ENCODE assay signal across 1 cellular context in the genomic region with DNA sequence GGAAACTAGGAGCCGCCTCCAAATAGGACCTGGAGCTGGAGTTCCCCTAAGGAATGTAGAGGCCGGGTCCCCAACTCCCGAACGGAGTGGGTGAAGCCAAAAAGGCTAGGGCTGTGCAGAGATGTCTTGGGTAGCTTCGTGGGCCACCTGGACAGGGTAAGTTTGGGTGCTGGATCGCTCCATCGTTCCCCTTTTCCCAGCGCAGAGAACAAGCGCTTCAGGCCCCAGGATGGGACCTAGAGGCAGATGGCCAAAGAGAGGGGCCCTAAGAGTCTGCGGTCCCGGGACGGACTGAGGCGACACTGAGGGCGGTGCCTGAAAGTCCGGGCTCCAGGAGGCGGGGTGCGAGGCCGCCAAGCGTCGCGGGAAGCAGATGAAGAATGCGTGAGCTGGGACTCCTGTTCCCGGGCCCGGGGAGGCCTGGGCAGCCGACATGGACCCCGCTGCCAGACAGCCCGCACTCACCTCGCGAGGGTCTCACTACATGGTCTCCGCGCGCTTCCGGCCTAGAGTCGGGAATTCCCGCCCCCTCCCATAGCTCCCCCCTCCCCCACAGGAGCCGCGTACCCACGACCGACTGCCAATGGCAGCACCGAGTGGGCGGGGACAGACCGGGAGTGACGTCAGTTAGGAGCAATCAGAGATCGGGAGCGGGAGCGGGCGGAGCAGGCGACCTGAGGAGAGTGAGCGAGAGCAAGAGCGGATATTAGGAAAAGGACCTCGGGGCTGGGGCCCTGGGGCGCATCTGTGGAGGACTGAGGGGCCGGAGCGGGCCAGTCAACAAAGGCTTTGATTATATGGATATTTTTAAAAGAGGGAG.
TF ChIP-seq lines count a peak whose summit lies in the region.

A gene with protein sequence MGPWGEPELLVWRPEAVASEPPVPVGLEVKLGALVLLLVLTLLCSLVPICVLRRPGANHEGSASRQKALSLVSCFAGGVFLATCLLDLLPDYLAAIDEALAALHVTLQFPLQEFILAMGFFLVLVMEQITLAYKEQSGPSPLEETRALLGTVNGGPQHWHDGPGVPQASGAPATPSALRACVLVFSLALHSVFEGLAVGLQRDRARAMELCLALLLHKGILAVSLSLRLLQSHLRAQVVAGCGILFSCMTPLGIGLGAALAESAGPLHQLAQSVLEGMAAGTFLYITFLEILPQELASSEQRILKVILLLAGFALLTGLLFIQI (minus strand): TSS at position 508 of the 820 bp plus-strand sequence. CDS start 822 bp downstream, outside the sequence.

TF ChIP-seq in HepG2, 621 proteins besides CTCF, POLR2A, EP300 and RAD21 (continued from another document):
- TF ChIP-seq GATAD1 (CRISPR knock-in tag; IDR thresholded peaks at IDR 0.05): peak; percentile 56
- TF ChIP-seq, protein P1, sequence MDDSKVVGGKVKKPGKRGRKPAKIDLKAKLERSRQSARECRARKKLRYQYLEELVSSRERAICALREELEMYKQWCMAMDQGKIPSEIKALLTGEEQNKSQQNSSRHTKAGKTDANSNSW (CRISPR knock-in tag; IDR thresholded peaks at IDR 0.05; ENCODE audit: borderline replicate concordance): no peak
- peak; percentile 19; the same call in 1 of the 2 replicates for TF ChIP-seq EEA1 (CRISPR knock-in tag; IDR thresholded peaks at IDR 0.05; ENCODE audit: borderline replicate concordance)
- TF ChIP-seq, protein P2, sequence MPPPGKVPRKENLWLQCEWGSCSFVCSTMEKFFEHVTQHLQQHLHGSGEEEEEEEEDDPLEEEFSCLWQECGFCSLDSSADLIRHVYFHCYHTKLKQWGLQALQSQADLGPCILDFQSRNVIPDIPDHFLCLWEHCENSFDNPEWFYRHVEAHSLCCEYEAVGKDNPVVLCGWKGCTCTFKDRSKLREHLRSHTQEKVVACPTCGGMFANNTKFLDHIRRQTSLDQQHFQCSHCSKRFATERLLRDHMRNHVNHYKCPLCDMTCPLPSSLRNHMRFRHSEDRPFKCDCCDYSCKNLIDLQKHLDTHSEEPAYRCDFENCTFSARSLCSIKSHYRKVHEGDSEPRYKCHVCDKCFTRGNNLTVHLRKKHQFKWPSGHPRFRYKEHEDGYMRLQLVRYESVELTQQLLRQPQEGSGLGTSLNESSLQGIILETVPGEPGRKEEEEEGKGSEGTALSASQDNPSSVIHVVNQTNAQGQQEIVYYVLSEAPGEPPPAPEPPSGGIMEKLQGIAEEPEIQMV (CRISPR knock-in tag; IDR thresholded peaks at IDR 0.05; ENCODE audit: low read depth): no peak
- no peak for TF ChIP-seq ZNF709 (CRISPR knock-in tag; IDR thresholded peaks at IDR 0.05)
- no peak for TF ChIP-seq NRL (CRISPR knock-in tag; IDR thresholded peaks at IDR 0.05; ENCODE audit: borderline replicate concordance)
- peak; percentile 45; the same call in 1 of the 2 replicates for TF ChIP-seq ELF3 (CRISPR knock-in tag; IDR thresholded peaks at IDR 0.05)
- no peak for TF ChIP-seq HCFC1 (IDR thresholded peaks at IDR 0.05; ENCODE audit: low read depth, low read length)
- peak; percentile 59 for TF ChIP-seq HOXA3 (CRISPR knock-in tag; IDR thresholded peaks at IDR 0.05)
- TF ChIP-seq CHD2 (IDR thresholded peaks at IDR 0.05; ENCODE audit: low read depth, low read length): peak; percentile 87
- no peak for TF ChIP-seq ZNF841 (CRISPR knock-in tag; IDR thresholded peaks at IDR 0.05; ENCODE audit: borderline replicate concordance)
- TF ChIP-seq MXD4 (CRISPR knock-in tag; IDR thresholded peaks at IDR 0.05): peak; percentile 62
- TF ChIP-seq SP5 (CRISPR knock-in tag; IDR thresholded peaks at IDR 0.05; ENCODE audit: borderline replicate concordance, low read depth): peak; percentile 86; the same call in 1 of the 2 replicates
